Comparison of ENCODE assay signal across 9 cellular contexts in the genomic region with DNA sequence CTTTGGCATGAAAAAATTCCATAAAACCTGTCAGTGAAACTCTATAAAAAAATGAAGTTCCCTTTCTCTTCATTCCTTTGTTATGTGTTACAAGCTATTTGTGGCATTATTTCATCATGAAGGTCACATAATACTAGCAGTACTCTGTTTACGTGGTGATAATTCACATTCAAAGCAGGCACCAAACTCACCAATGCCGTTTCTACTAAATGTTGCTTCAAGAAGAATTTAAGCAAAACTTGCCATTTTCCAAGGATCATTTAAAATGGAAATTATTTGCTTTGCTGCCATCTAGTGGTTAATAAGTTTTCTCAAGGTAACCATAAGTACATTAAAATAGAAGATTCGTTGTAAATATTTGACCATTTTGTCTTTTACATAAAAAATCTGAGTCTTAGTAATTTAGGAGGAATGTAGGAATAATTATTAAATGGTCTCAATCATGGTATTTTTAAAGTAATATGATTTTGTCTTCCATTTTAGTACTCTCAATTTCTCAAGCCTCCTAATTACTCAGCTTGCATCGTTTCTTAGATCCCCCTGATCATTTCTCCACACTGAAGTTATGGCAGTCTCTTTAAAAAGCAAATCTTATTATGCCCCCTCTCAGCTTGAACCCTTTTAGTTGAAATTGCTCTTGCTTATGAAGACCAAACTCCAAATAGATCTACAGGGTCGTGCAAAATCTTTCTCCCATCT.
DNase-seq lines count a peak whose midpoint lies in the region; ATAC-seq and TF ChIP-seq lines count a peak whose summit lies in the region.
"Had no signal": no experiment of that assay in that cellular context is flagged by ENCODE, and none has a peak within 500 bp of the region (broad histone marks: within the 10 kb centered on the region; RNA-seq: fewer than 3 reads in every experiment).

No MANE protein-coding gene starts in this region.

- peaks cover 6% of the 10 kb centered on the region for H3K4me1 ChIP-seq in IMR-90 (ENCODE audit: control insufficient read depth, insufficient read depth, low read length)

- H3K23ac ChIP-seq in IMR-90 (ENCODE audit: low read depth, low read length) = no peak overlapping the region

- H3K4me2 ChIP-seq in IMR-90 (ENCODE audit: low read depth, low read length) = peak overlapping the region; percentile 27; the same call in 1 of the 2 replicates

- H2BK15ac ChIP-seq in IMR-90 (ENCODE audit: low read depth, low read length) = no peak overlapping the region

- H3K36me3 ChIP-seq in IMR-90 (ENCODE audit: control insufficient read depth, insufficient read depth, low read length) = peaks cover 8% of the 10 kb centered on the region

- no peak overlapping the region for H3K56ac ChIP-seq in IMR-90 (ENCODE audit: extremely low read depth, insufficient read depth, low read length)

- no peak for TF ChIP-seq POLR2A in IMR-90 (IDR thresholded peaks at IDR 0.05; ENCODE audit: low read depth, low read length)

- H3K18ac ChIP-seq in IMR-90 (ENCODE audit: low read depth, low read length) = no peak overlapping the region

- WGBS in IMR-90 (ENCODE audit: extremely low coverage in 2 of 2, insufficient read length in 1 of 2), 2 experiments = 100% methylated on average over 1 of the region's 5 CpGs; no CpG with 5 or more reads in 1 of the 2 experiments

- H3K4me3 ChIP-seq in IMR-90 (ENCODE audit: insufficient read depth, low read depth, low read length) = no peak overlapping the region
- H3K4me3 ChIP-seq: skin epidermis had no signal

- H2BK120ac ChIP-seq in IMR-90 (ENCODE audit: low read depth, low read length) = no peak overlapping the region

- H3K9me3 ChIP-seq in IMR-90 (ENCODE audit: control insufficient read depth, insufficient read depth, low read length) = no peaks in the 10 kb centered on the region

- no peak overlapping the region for H2AK5ac ChIP-seq in IMR-90 (ENCODE audit: low read depth, low read length)

- dilution Hi-C loops in IMR-90 (cut with HindIII; ENCODE audit: low sequenced_read_pairs, unreplicated experiment) = no loop called here

- H2BK5ac ChIP-seq in IMR-90 (ENCODE audit: low read depth, low read length, poor library complexity, severe bottlenecking) = peak overlapping the region; percentile 67

- BruUV-seq in IMR-90 (replicated peaks; lab: Mats Ljungman, UMichigan) = no TSS peak

- H3K4ac ChIP-seq in IMR-90 (ENCODE audit: low read depth, low read length) = no peak overlapping the region

- no peaks in the 10 kb centered on the region for H3K27me3 ChIP-seq in IMR-90 (ENCODE audit: control insufficient read depth, insufficient read depth, low read length)

- peak; percentile 59 for TF ChIP-seq RAD21 in IMR-90 (IDR thresholded peaks at IDR 0.05; ENCODE audit: low read length)

- TF ChIP-seq CTCF in IMR-90 (conservative IDR thresholded peaks at IDR 0.05; ENCODE audit: low read depth, low read length) = peak; percentile 59

- CTCF ChIA-PET in IMR-90 (lab: Yijun Ruan, JAX) = interaction anchor here (0.6 to 1.4 kb wide), 4 partner anchors 26 to 204 kb away, joined by 3 to 7 read pairs (median 4); no protein-coding TSS in a partner anchor

- no peak overlapping the region for H4K91ac ChIP-seq in IMR-90 (ENCODE audit: insufficient read depth, low read depth, low read length)

- no peak overlapping the region for H2BK20ac ChIP-seq in IMR-90 (ENCODE audit: low read depth, low read length)

- DNase-seq in DMS 273 (lab: John Stamatoyannopoulos, UW; ENCODE audit: unreplicated experiment) (peak; percentile 71), IMR-90 (peak; percentile 92), RPMI7951 (ENCODE audit: low read depth) (peak; percentile 56), fibroblast of peridontal ligament (ENCODE audit: extremely low read depth) (peak; percentile 93), renal cortical epithelial cell (ENCODE audit: low read depth) (peak; percentile 72), UCSD-AML1 (lab: John Stamatoyannopoulos, UW; ENCODE audit: unreplicated experiment) (no peak)
- no peak for DNase-seq in activated naive CD4-positive, alpha-beta T cell (lab: John Stamatoyannopoulos, UW)

- H4K5ac ChIP-seq in IMR-90 (ENCODE audit: low read depth, low read length) = no peak overlapping the region

- H3K14ac ChIP-seq in IMR-90 (replicated peaks; ENCODE audit: low read depth, low read length) = 0 out of 2 replicates have a peak overlapping the region, but pooled peaks have one; percentile 2

- H3K9ac ChIP-seq in IMR-90 (ENCODE audit: low read depth, low read length) = no peak overlapping the region

- no peak overlapping the region for H2AK9ac ChIP-seq in IMR-90 (replicated peaks; ENCODE audit: low read depth, low read length, poor library complexity)

- peaks cover 4% of the 10 kb centered on the region; the same call in 1 of the 2 replicates for H3K9me1 ChIP-seq in IMR-90 (ENCODE audit: insufficient read depth, low read length)

- POLR2A ChIA-PET in IMR-90 (lab: Charles Lee; ENCODE audit: unreplicated experiment) = no interaction called here

- H2AFZ ChIP-seq in IMR-90 (replicated peaks; ENCODE audit: low read length, poor library complexity) = no peak overlapping the region

- no peaks in the 10 kb centered on the region for H4K20me1 ChIP-seq in IMR-90 (ENCODE audit: insufficient read depth, low read length)

- intact Hi-C loops in IMR-90 (cut with micrococcal nuclease) = loop anchor here (1.0 to 5.0 kb wide), 4 partner anchors 119 to 309 kb away; a partner anchor contains a TSS

- peak overlapping the region in 1 of 2 experiments; percentile 4; a peak in 1 of 4 replicates for H4K8ac ChIP-seq in IMR-90 (ENCODE audit: low read depth in 2 of 2, low read length in 2 of 2)

- no peak overlapping the region for H3K27ac ChIP-seq in IMR-90 (ENCODE audit: insufficient read depth, low read length)

- in situ Hi-C loops in IMR-90 (cut with MboI; ENCODE audit: low sequenced_read_pairs) = loop anchor here (5.0 kb wide), 1 partner anchor 204 kb away; no protein-coding TSS in a partner anchor

- ATAC-seq in IMR-90 (ENCODE audit: low read depth) (peak; percentile 65), HG02798 (IDR thresholded peaks at IDR 0.05; ENCODE audit: poor library complexity, unreplicated experiment) (no peak)

- peaks cover 14 to 17% of the 10 kb centered on the region in 2 experiments for H3K79me1 ChIP-seq in IMR-90 (ENCODE audit: low read depth in 1 of 2, low read length in 2 of 2)

TF ChIP-seq in IMR-90, 13 proteins besides CTCF, POLR2A, EP300 and RAD21:
- TF ChIP-seq CHD1 (IDR thresholded peaks at IDR 0.05; ENCODE audit: low read depth, low read length) = no peak
- TF ChIP-seq CEBPB (IDR thresholded peaks at IDR 0.05; ENCODE audit: low read depth, low read length) = peak; percentile 75
- peak; percentile 67 for TF ChIP-seq SMC3 (IDR thresholded peaks at IDR 0.05; ENCODE audit: low read depth, low read length)

Comparison
In these comparisons a context has a peak if more than half of its experiments do, and no peak if none do; other contexts are left out.
1. DNase-seq: peak in DMS 273 (single experiment), IMR-90 (single experiment), RPMI7951 (single experiment), fibroblast of peridontal ligament (single experiment) and renal cortical epithelial cell (single experiment); none in activated naive CD4-positive, alpha-beta T cell (0 of 4) and UCSD-AML1 (single experiment).